ENCODE assay signal across 9 cellular contexts in genomic region chr9:129836342-129837007, GRCh38. TPM values are rescaled to one million over a fixed set of nuclear protein-coding genes. Genes with fewer than 3 reads are reported as not detected.
A peak's percentile ranks its signal among the peaks of the same experiment; 100 is the strongest.
DNase-seq lines count a peak whose midpoint lies in the region; ATAC-seq, FAIRE-seq and TF ChIP-seq lines count a peak whose summit lies in the region.
"Had no signal": no experiment of that assay in that cellular context is flagged by ENCODE, and none has a peak within 500 bp of the region (broad histone marks: within the 10 kb centered on the region; RNA-seq: fewer than 3 reads in every experiment).

No MANE protein-coding gene starts in this region.

- peaks cover 52% of the 10 kb centered on the region for H3K36me3 Mint-ChIP-seq in activated T-helper 2 cell treated with anti-CD3 and anti-CD28 coated beads, Interferon-gamma antibody, Interleukin-2, Interleukin-4, amounts not matched to agents 10 μg/mL and 5 μg/mL and 100 μg/mL, durations not matched to agents 14 hours and 24 hours and 36 hours (ENCODE audit: low read depth)
- peaks cover 69% of the 10 kb centered on the region for H3K36me3 Mint-ChIP-seq in stimulated activated effector memory CD8-positive, alpha-beta T cell treated with anti-CD3 and anti-CD28 coated beads, Interleukin-12 subunit alpha, Interleukin-12 subunit beta, amount 100 ng/mL, for 72 hours

- no peaks in the 10 kb centered on the region for H3K9me3 ChIP-seq in Karpas-422 (ENCODE audit: low read length)
- no peaks in the 10 kb centered on the region for H3K9me3 ChIP-seq in keratinocyte (ENCODE audit: control insufficient read depth, low read depth, low read length)
- H3K9me3 ChIP-seq: adrenal gland had no signal

- no peaks in the 10 kb centered on the region for H3K9me1 ChIP-seq in keratinocyte (ENCODE audit: control insufficient read depth, extremely low read depth, insufficient read depth, low read length)

- no peaks in the 10 kb centered on the region for H3K9me3 Mint-ChIP-seq in activated T-helper 2 cell treated with anti-CD3 and anti-CD28 coated beads, Interferon-gamma antibody, Interleukin-2, Interleukin-4, amounts not matched to agents 10 μg/mL and 5 μg/mL and 100 μg/mL, durations not matched to agents 14 hours and 24 hours and 36 hours
- H3K9me3 Mint-ChIP-seq in stimulated activated effector memory CD8-positive, alpha-beta T cell treated with anti-CD3 and anti-CD28 coated beads, Interleukin-12 subunit alpha, Interleukin-12 subunit beta, amount 100 ng/mL, for 72 hours: no peaks in the 10 kb centered on the region

- H3K4me3 ChIP-seq in ACC112 (ENCODE audit: low read depth, low read length): peak overlapping the region; percentile 96
- H3K4me3 ChIP-seq in Karpas-422 (ENCODE audit: low read length): peak overlapping the region; percentile 99
- peak overlapping the region; percentile 76 to 99 (median 99) for H3K4me3 ChIP-seq in keratinocyte (ENCODE audit: control insufficient read depth in 2 of 3, extremely low read depth in 1 of 3, insufficient read depth in 2 of 3, low read depth in 1 of 3, low read length in 3 of 3)

- dilution Hi-C loops in keratinocyte (cut with MboI; ENCODE audit: extremely low pct_ligation_motif_present, low sequenced_read_pairs): no loop called here

- no peaks in the 10 kb centered on the region; the same call in 1 of the 2 replicates for H3K36me3 ChIP-seq in ACC112 (ENCODE audit: insufficient read depth, low read length)
- peaks cover 17% of the 10 kb centered on the region; the same call in 1 of the 2 replicates for H3K36me3 ChIP-seq in Karpas-422 (ENCODE audit: insufficient read depth, low read length)
- peaks cover 1 to 5% of the 10 kb centered on the region in 2 experiments for H3K36me3 ChIP-seq in keratinocyte (ENCODE audit: control insufficient read depth in 2 of 2, extremely low read depth in 1 of 2, insufficient read depth in 2 of 2, low read length in 2 of 2)

- H3K9ac ChIP-seq in Karpas-422 (ENCODE audit: low read length): peak overlapping the region; percentile 86
- peak overlapping the region; percentile 93 for H3K9ac ChIP-seq in keratinocyte (ENCODE audit: control insufficient read depth, extremely low read depth, insufficient read depth, low read length)

- H3K27ac Mint-ChIP-seq in activated T-helper 2 cell treated with anti-CD3 and anti-CD28 coated beads, Interferon-gamma antibody, Interleukin-2, Interleukin-4, amounts not matched to agents 10 μg/mL and 5 μg/mL and 100 μg/mL, durations not matched to agents 14 hours and 24 hours and 36 hours: peak overlapping the region; percentile 90
- H3K27ac Mint-ChIP-seq in stimulated activated effector memory CD8-positive, alpha-beta T cell treated with anti-CD3 and anti-CD28 coated beads, Interleukin-12 subunit alpha, Interleukin-12 subunit beta, amount 100 ng/mL, for 72 hours: peak overlapping the region; percentile 96

- H3K4me1 ChIP-seq in ACC112 (ENCODE audit: control insufficient read depth, insufficient read depth, low read length, unreplicated experiment): peaks cover 33% of the 10 kb centered on the region
- H3K4me1 ChIP-seq in Karpas-422 (ENCODE audit: low read length): peaks cover 43% of the 10 kb centered on the region
- H3K4me1 ChIP-seq in keratinocyte (ENCODE audit: control insufficient read depth, extremely low read depth, insufficient read depth, low read length): peaks cover 15% of the 10 kb centered on the region

- H3K4me2 ChIP-seq in Karpas-422 (ENCODE audit: low read depth, low read length, poor library complexity, severe bottlenecking) (peak overlapping the region; percentile 77), keratinocyte (ENCODE audit: control insufficient read depth, extremely low read depth, insufficient read depth, low read depth, low read length) (peak overlapping the region; percentile 98)

- intact Hi-C loops in activated T-helper 2 cell treated with anti-CD3 and anti-CD28 coated beads, Interferon-gamma antibody, Interleukin-2, Interleukin-4, amounts not matched to agents 10 μg/mL and 5 μg/mL and 100 μg/mL, durations not matched to agents 14 hours and 24 hours and 36 hours (cut with micrococcal nuclease): loop anchor here (5.0 kb wide), 1 partner anchor 206 kb away; the partner anchor contains the start of gene FNBP1

- no peaks in the 10 kb centered on the region for H3K27me3 ChIP-seq in ACC112 (ENCODE audit: insufficient read depth, low read length)
- H3K27me3 ChIP-seq in Karpas-422 (ENCODE audit: low read length): no peaks in the 10 kb centered on the region
- H3K27me3 ChIP-seq in keratinocyte (ENCODE audit: control insufficient read depth, extremely low read depth, insufficient read depth, low read length): no peaks in the 10 kb centered on the region
- H3K27me3 ChIP-seq: adrenal gland had no signal

- no peaks in the 10 kb centered on the region for H3K27me3 Mint-ChIP-seq in activated T-helper 2 cell treated with anti-CD3 and anti-CD28 coated beads, Interferon-gamma antibody, Interleukin-2, Interleukin-4, amounts not matched to agents 10 μg/mL and 5 μg/mL and 100 μg/mL, durations not matched to agents 14 hours and 24 hours and 36 hours (ENCODE audit: low read depth)

- no peaks in the 10 kb centered on the region for H3K9me2 ChIP-seq in Karpas-422 (replicated peaks; ENCODE audit: insufficient read depth, low read length)

- peak; percentile 87 for DNase-seq in Karpas-422
- peak; percentile 28 for DNase-seq in activated T-helper 2 cell treated with anti-CD3 and anti-CD28 coated beads, Interferon-gamma antibody, Interleukin-2, Interleukin-4, amounts not matched to agents 10 μg/mL and 5 μg/mL and 100 μg/mL, durations not matched to agents 14 hours and 24 hours and 36 hours (ENCODE audit: low spot score)
- DNase-seq in keratinocyte (ENCODE audit: low read depth, low spot score): no peak
- DNase-seq in stimulated activated effector memory CD8-positive, alpha-beta T cell treated with anti-CD3 and anti-CD28 coated beads, Interleukin-12 subunit alpha, Interleukin-12 subunit beta, amount 100 ng/mL, for 72 hours (ENCODE audit: low spot score in 2 of 2): peak in 1 of 2 donors; percentile 62
- DNase-seq in COLO829 (ENCODE audit: low spot score): no peak
- DNase-seq in NCI-H2081 (lab: John Stamatoyannopoulos, UW): no peak

- H3K79me2 ChIP-seq in ACC112 (ENCODE audit: control insufficient read depth, insufficient read depth, low read length, unreplicated experiment): peaks cover 23% of the 10 kb centered on the region
- H3K79me2 ChIP-seq in Karpas-422 (ENCODE audit: low read length): peaks cover 74% of the 10 kb centered on the region
- H3K79me2 ChIP-seq in keratinocyte (ENCODE audit: control insufficient read depth, insufficient read depth, low read length): peaks cover 18% of the 10 kb centered on the region

- peak overlapping the region; percentile 94 for H3K4me3 Mint-ChIP-seq in activated T-helper 2 cell treated with anti-CD3 and anti-CD28 coated beads, Interferon-gamma antibody, Interleukin-2, Interleukin-4, amounts not matched to agents 10 μg/mL and 5 μg/mL and 100 μg/mL, durations not matched to agents 14 hours and 24 hours and 36 hours (ENCODE audit: low read depth)
- peak overlapping the region; percentile 98 for H3K4me3 Mint-ChIP-seq in stimulated activated effector memory CD8-positive, alpha-beta T cell treated with anti-CD3 and anti-CD28 coated beads, Interleukin-12 subunit alpha, Interleukin-12 subunit beta, amount 100 ng/mL, for 72 hours

- H4K20me1 ChIP-seq in Karpas-422 (ENCODE audit: insufficient read depth, low read depth, low read length): peaks cover 8% of the 10 kb centered on the region; the same call in 1 of the 2 replicates
- no peaks in the 10 kb centered on the region for H4K20me1 ChIP-seq in keratinocyte (ENCODE audit: control insufficient read depth, extremely low read depth, insufficient read depth, low read length)

- H3K27ac ChIP-seq in ACC112 (ENCODE audit: low read depth, low read length) (no peak overlapping the region), Karpas-422 (ENCODE audit: low read length) (peak overlapping the region; percentile 53), keratinocyte (ENCODE audit: control insufficient read depth, insufficient read depth, low read length) (peak overlapping the region; percentile 63)

- TF ChIP-seq CTCF in keratinocyte (optimal IDR thresholded peaks at IDR 0.05 in 1 of 3, IDR thresholded peaks at IDR 0.05 in 1 of 3, conservative IDR thresholded peaks at IDR 0.05 in 1 of 3; ENCODE audit: extremely low read depth in 1 of 3, insufficient read depth in 2 of 3, low read length in 3 of 3): no peak

- peaks cover 53% of the 10 kb centered on the region for H3K4me1 Mint-ChIP-seq in activated T-helper 2 cell treated with anti-CD3 and anti-CD28 coated beads, Interferon-gamma antibody, Interleukin-2, Interleukin-4, amounts not matched to agents 10 μg/mL and 5 μg/mL and 100 μg/mL, durations not matched to agents 14 hours and 24 hours and 36 hours (ENCODE audit: low read depth)
- peaks cover 44% of the 10 kb centered on the region for H3K4me1 Mint-ChIP-seq in stimulated activated effector memory CD8-positive, alpha-beta T cell treated with anti-CD3 and anti-CD28 coated beads, Interleukin-12 subunit alpha, Interleukin-12 subunit beta, amount 100 ng/mL, for 72 hours

- no peak for ATAC-seq in stimulated activated effector memory CD8-positive, alpha-beta T cell treated with anti-CD3 and anti-CD28 coated beads, Interleukin-12 subunit alpha, Interleukin-12 subunit beta, amount 100 ng/mL, for 72 hours
- no peak for ATAC-seq in GM19351 (IDR thresholded peaks at IDR 0.05; ENCODE audit: unreplicated experiment)

- H2AFZ ChIP-seq in ACC112 (ENCODE audit: low read length, unreplicated experiment) (peak overlapping the region; percentile 98), Karpas-422 (ENCODE audit: low read length) (no peak overlapping the region), keratinocyte (ENCODE audit: control insufficient read depth, low read length) (peak overlapping the region; percentile 76)

- FAIRE-seq in keratinocyte (lab: Jason Lieb, UNC): no peak

RNA-seq across cellular contexts. Expression of gene USP20, which starts 1.2 kb away (rescaled TPM):
- total RNA-seq in Karpas-422 (2014; rRNA removed; shearing (Covaris generic); ENCODE audit: low replicate concordance): 11.7 and 40.3 TPM in 2 replicates
- 45.6 and 52.3 TPM in 2 replicates for total RNA-seq in activated T-helper 2 cell treated with anti-CD3 and anti-CD28 coated beads, Interferon-gamma antibody, Interleukin-2, Interleukin-4, amounts not matched to agents 10 μg/mL and 5 μg/mL and 100 μg/mL, durations not matched to agents 14 hours and 24 hours and 36 hours
- 6.4 to 10.0 TPM (median 9.1 TPM) in 3 replicates for polyA plus RNA-seq in keratinocyte
- 11.5 TPM for polyA plus RNA-seq in keratinocyte (2011; ENCODE audit: low read depth)
- polyA plus RNA-seq in keratinocyte (2011; cell fraction: cytosol; rRNA removed): 3.7 and 9.1 TPM in 2 replicates
- polyA plus RNA-seq in keratinocyte (2011; cell fraction: nucleus; rRNA removed): 23.7 and 32.0 TPM in 2 replicates
- 8.0 and 11.3 TPM in 2 replicates for polyA plus RNA-seq in keratinocyte (2012; ENCODE audit: low replicate concordance)
- 8.2 to 13.7 TPM (median 9.5 TPM) in 3 replicates for polyA minus RNA-seq in keratinocyte
- polyA minus RNA-seq in keratinocyte (2011; cell fraction: cytosol; rRNA and poly(A)+ RNA removed): 11.5 TPM
- polyA minus RNA-seq in keratinocyte (2011; cell fraction: nucleus; rRNA and poly(A)+ RNA removed): 15.9 and 20.3 TPM in 2 replicates

RNA-seq across cellular contexts. Expression of gene C9orf78, which starts 1.4 kb away (rescaled TPM):
- 59.7 and 66.9 TPM in 2 replicates for total RNA-seq in Karpas-422 (2014; rRNA removed; shearing (Covaris generic); ENCODE audit: low replicate concordance)
- total RNA-seq in activated T-helper 2 cell treated with anti-CD3 and anti-CD28 coated beads, Interferon-gamma antibody, Interleukin-2, Interleukin-4, amounts not matched to agents 10 μg/mL and 5 μg/mL and 100 μg/mL, durations not matched to agents 14 hours and 24 hours and 36 hours: 54.4 and 59.6 TPM in 2 replicates
- polyA plus RNA-seq in keratinocyte: 37.4 to 69.9 TPM (median 66.5 TPM) in 3 replicates
- polyA plus RNA-seq in keratinocyte (2011; ENCODE audit: low read depth): 96.2 TPM
- 65.1 and 84.3 TPM in 2 replicates for polyA plus RNA-seq in keratinocyte (2011; cell fraction: cytosol; rRNA removed)
- polyA plus RNA-seq in keratinocyte (2011; cell fraction: nucleus; rRNA removed): 24.0 and 33.8 TPM in 2 replicates
- 48.5 and 57.1 TPM in 2 replicates for polyA plus RNA-seq in keratinocyte (2012; ENCODE audit: low replicate concordance)
- polyA minus RNA-seq in keratinocyte: 4.2 to 7.2 TPM (median 6.0 TPM) in 3 replicates
- polyA minus RNA-seq in keratinocyte (2011; cell fraction: cytosol; rRNA and poly(A)+ RNA removed): 20.0 TPM
- polyA minus RNA-seq in keratinocyte (2011; cell fraction: nucleus; rRNA and poly(A)+ RNA removed): 4.7 and 8.5 TPM in 2 replicates

RNA-seq across cellular contexts. Expression of gene TOR1A, which starts 12.5 kb away (rescaled TPM):
- total RNA-seq in Karpas-422 (2014; rRNA removed; shearing (Covaris generic); ENCODE audit: low replicate concordance): 41.7 and 53.1 TPM in 2 replicates
- 52.5 and 55.8 TPM in 2 replicates for total RNA-seq in activated T-helper 2 cell treated with anti-CD3 and anti-CD28 coated beads, Interferon-gamma antibody, Interleukin-2, Interleukin-4, amounts not matched to agents 10 μg/mL and 5 μg/mL and 100 μg/mL, durations not matched to agents 14 hours and 24 hours and 36 hours
- polyA plus RNA-seq in keratinocyte: 60.6 to 76.1 TPM (median 61.5 TPM) in 3 replicates
- 26.1 TPM for polyA plus RNA-seq in keratinocyte (2011; ENCODE audit: low read depth)
- polyA plus RNA-seq in keratinocyte (2011; cell fraction: cytosol; rRNA removed): 47.6 and 59.3 TPM in 2 replicates
- polyA plus RNA-seq in keratinocyte (2011; cell fraction: nucleus; rRNA removed): 70.3 and 72.6 TPM in 2 replicates
- polyA plus RNA-seq in keratinocyte (2012; ENCODE audit: low replicate concordance): 39.2 and 39.6 TPM in 2 replicates
- 25.9 to 36.6 TPM (median 35.0 TPM) in 3 replicates for polyA minus RNA-seq in keratinocyte
- 43.2 TPM for polyA minus RNA-seq in keratinocyte (2011; cell fraction: cytosol; rRNA and poly(A)+ RNA removed)
- polyA minus RNA-seq in keratinocyte (2011; cell fraction: nucleus; rRNA and poly(A)+ RNA removed): 27.1 and 35.7 TPM in 2 replicates

RNA-seq across cellular contexts. Expression of gene TOR1B, which starts 33.5 kb away (rescaled TPM):
- 10.5 and 14.2 TPM in 2 replicates for total RNA-seq in Karpas-422 (2014; rRNA removed; shearing (Covaris generic); ENCODE audit: low replicate concordance)
- 23.9 and 25.2 TPM in 2 replicates for total RNA-seq in activated T-helper 2 cell treated with anti-CD3 and anti-CD28 coated beads, Interferon-gamma antibody, Interleukin-2, Interleukin-4, amounts not matched to agents 10 μg/mL and 5 μg/mL and 100 μg/mL, durations not matched to agents 14 hours and 24 hours and 36 hours
- polyA plus RNA-seq in keratinocyte: 24.2 to 26.5 TPM (median 26.3 TPM) in 3 replicates
- polyA plus RNA-seq in keratinocyte (2011; ENCODE audit: low read depth): 17.8 TPM
- polyA plus RNA-seq in keratinocyte (2011; cell fraction: cytosol; rRNA removed): 11.6 and 14.1 TPM in 2 replicates
- 47.0 and 48.2 TPM in 2 replicates for polyA plus RNA-seq in keratinocyte (2011; cell fraction: nucleus; rRNA removed)
- polyA plus RNA-seq in keratinocyte (2012; ENCODE audit: low replicate concordance): 16.2 and 17.2 TPM in 2 replicates
- polyA minus RNA-seq in keratinocyte: 13.1 to 23.3 TPM (median 17.9 TPM) in 3 replicates
- polyA minus RNA-seq in keratinocyte (2011; cell fraction: cytosol; rRNA and poly(A)+ RNA removed): 11.5 TPM
- polyA minus RNA-seq in keratinocyte (2011; cell fraction: nucleus; rRNA and poly(A)+ RNA removed): 25.7 and 39.6 TPM in 2 replicates

Comparison
In these comparisons a context has a peak if more than half of its experiments do, and no peak if none do; other contexts are left out.
1. DNase-seq: peak in Karpas-422 (single experiment) and activated T-helper 2 cell treated with anti-CD3 and anti-CD28 coated beads, Interferon-gamma antibody, Interleukin-2, Interleukin-4, amounts not matched to agents 10 μg/mL and 5 μg/mL and 100 μg/mL, durations not matched to agents 14 hours and 24 hours and 36 hours (single experiment); none in keratinocyte (single experiment), COLO829 (single experiment) and NCI-H2081 (0 of 2).
2. Peak in every context shown above with its lines, with median percentiles within 50 percentile points of each other: H3K4me3 ChIP-seq.